12 cellular contexts compared by ENCODE assay signal in genomic region chrX:29231800-29232199, GRCh38.
A peak's percentile ranks its signal among the peaks of the same experiment; 100 is the strongest.
DNase-seq lines count a peak whose midpoint lies in the region; ATAC-seq, FAIRE-seq and TF ChIP-seq lines count a peak whose summit lies in the region.
"Had no signal": no experiment of that assay in that cellular context is flagged by ENCODE, and none has a peak within 500 bp of the region (broad histone marks: within the 10 kb centered on the region; RNA-seq: fewer than 3 reads in every experiment).

No MANE protein-coding gene starts in this region.

- H3K4me1 ChIP-seq in pancreas = no peaks in the 10 kb centered on the region

- H3K27ac ChIP-seq in pancreas = no peak overlapping the region

- peak; percentile 97 for FAIRE-seq in pancreas (lab: Jason Lieb, UNC)

- ATAC-seq in pancreas (no peak), HG02938 (IDR thresholded peaks at IDR 0.05; ENCODE audit: unreplicated experiment) (no peak), GM21423 (IDR thresholded peaks at IDR 0.05; ENCODE audit: unreplicated experiment) (no peak)
- ATAC-seq: activated CD8-positive, alpha-beta memory T cell treated with anti-CD3 and anti-CD28 coated beads, Interleukin-2, amount 10 ng/mL, durations not matched to agents 7 days and 5 days; activated naive CD8-positive, alpha-beta T cell treated with anti-CD3 and anti-CD28 coated beads, Interleukin-2, amount 50 U/mL, for 24 hours; stimulated activated memory B cell treated with anti-CD40 and anti-IgM and Interleukin-4, amounts not matched to agents 10 μg/mL and 1 μg/mL and 100 μg/mL, for 72 hours had no signal

- no peak overlapping the region for H3K4me3 ChIP-seq in GM06990 (replicated peaks; ENCODE audit: low read depth, low read length)
- no peak overlapping the region for H3K4me3 ChIP-seq in pancreas

- WGBS in pancreas, 2 donors = 24 to 30% methylated on average over 2 of the region's 2 CpGs

- peak; percentile 29 for TF ChIP-seq CTCF in GM06990 (IDR thresholded peaks at IDR 0.05; ENCODE audit: insufficient read depth, low read length, poor library complexity, severe bottlenecking)
- no peak for TF ChIP-seq CTCF in pancreas (IDR thresholded peaks at IDR 0.05)

- H3K36me3 ChIP-seq in GM06990 (ENCODE audit: control insufficient read depth, insufficient read depth, low read length) (no peaks in the 10 kb centered on the region), pancreas (no peaks in the 10 kb centered on the region)

- H3K9me3 ChIP-seq in pancreas = no peaks in the 10 kb centered on the region

- intact Hi-C loops in pancreas (cut with DNase I) = no loop called here

- H3K27me3 ChIP-seq in GM06990 (replicated peaks; ENCODE audit: control insufficient read depth, insufficient read depth, low read length) (no peaks in the 10 kb centered on the region), pancreas (peaks cover 0 to 6% (median 0%) of the 10 kb centered on the region in 4 donors)

- DNase-seq in GM06990 (ENCODE audit: extremely low read depth, insufficient read length) (no peak), NAMALWA (ENCODE audit: low spot score) (peak; percentile 0), dermis blood vessel endothelial cell (peak; percentile 3), pancreas (no peak)
- no peak for DNase-seq in activated effector memory CD4-positive, alpha-beta T cell treated with Interleukin-2 at 50 U/mL for 16 hours
- DNase-seq: activated CD8-positive, alpha-beta memory T cell treated with anti-CD3 and anti-CD28 coated beads, Interleukin-2, amount 10 ng/mL, durations not matched to agents 7 days and 5 days; activated naive CD8-positive, alpha-beta T cell treated with anti-CD3 and anti-CD28 coated beads, Interleukin-2, amount 50 U/mL, for 24 hours; islet precursor cell; NCI-H1105 treated with DMSO at 0.1 percent for 48 hours had no signal

Comparison
In these comparisons a context has a peak if more than half of its experiments do, and no peak if none do; other contexts are left out.
1. DNase-seq: peak in NAMALWA (single experiment) and dermis blood vessel endothelial cell (single experiment); none in GM06990 (single experiment), pancreas (0 of 6) and activated effector memory CD4-positive, alpha-beta T cell treated with Interleukin-2 at 50 U/mL for 16 hours (single experiment).